In genomic region chr3:125212096-125212508, GRCh38 we compare ENCODE assay signal across 9 cellular contexts. TPM values are rescaled to one million over a fixed set of nuclear protein-coding genes. Genes with fewer than 3 reads are reported as not detected.
DNase-seq lines count a peak whose midpoint lies in the region; ATAC-seq lines count a peak whose summit lies in the region.
"Had no signal": no experiment of that assay in that cellular context is flagged by ENCODE, and none has a peak within 500 bp of the region (broad histone marks: within the 10 kb centered on the region; RNA-seq: fewer than 3 reads in every experiment).

No MANE protein-coding gene starts in this region.

- H3K9ac ChIP-seq in stomach smooth muscle (ENCODE audit: low read length in 2 of 2): no peak overlapping the region
- H3K9ac ChIP-seq: BLaER1 treated with 17β-estradiol and CSF1 and Interleukin-3, amounts not matched to agents 10 nM and 100 nM had no signal

- H3K27ac ChIP-seq in stomach smooth muscle (ENCODE audit: low read length): no peak overlapping the region
- H3K27ac ChIP-seq: BLaER1 treated with 17β-estradiol and CSF1 and Interleukin-3, amounts not matched to agents 10 nM and 100 nM had no signal

- ATAC-seq in left lobe of liver: peak; percentile 62

- DNase-seq in NCI-H2171 treated with DMSO at 0.1 percent for 48 hours (lab: John Stamatoyannopoulos, UW) (peak; percentile 8), NCI-H2171 (lab: John Stamatoyannopoulos, UW) (no peak), T47D (ENCODE audit: low read depth in 1 of 2, low spot score in 1 of 2) (peak; percentile 31 to 44), left lobe of liver (ENCODE audit: low spot score) (peak; percentile 50), Ammon's horn (ENCODE audit: low spot score) (no peak), epidermal melanocyte (ENCODE audit: insufficient read length, low spot score) (no peak), GM03348 (ENCODE audit: low spot score) (no peak)

- H3K9me3 ChIP-seq in stomach smooth muscle (ENCODE audit: control insufficient read depth in 2 of 2, low read length in 2 of 2): no peaks in the 10 kb centered on the region

- H3K36me3 ChIP-seq in stomach smooth muscle (ENCODE audit: control insufficient read depth in 2 of 2, insufficient read depth in 2 of 2, low read length in 2 of 2): no peaks in the 10 kb centered on the region
- H3K36me3 ChIP-seq: BLaER1 treated with 17β-estradiol and CSF1 and Interleukin-3, amounts not matched to agents 10 nM and 100 nM had no signal

- in situ Hi-C loops in T47D (cut with HindIII; ENCODE audit: low pct_unique_long_range_greater_than_20kb, low sequenced_read_pairs): no loop called here

- H3K4me3 ChIP-seq in stomach smooth muscle (ENCODE audit: low read length in 2 of 2): peak overlapping the region; percentile 49 to 66
- H3K4me3 ChIP-seq: BLaER1 treated with 17β-estradiol and CSF1 and Interleukin-3, amounts not matched to agents 10 nM and 100 nM had no signal

- H3K27me3 ChIP-seq in stomach smooth muscle (ENCODE audit: control insufficient read depth in 1 of 2, insufficient read depth in 2 of 2, low read length in 2 of 2): peaks cover 22 to 24% of the 10 kb centered on the region in 2 donors

- peaks cover 13% of the 10 kb centered on the region for H3K4me1 ChIP-seq in stomach smooth muscle (ENCODE audit: control insufficient read depth, insufficient read depth, low read length)

RNA-seq across cellular contexts. Expression of gene SLC12A8, which starts 0.4 kb away (rescaled TPM):
- total RNA-seq in left lobe of liver: 24.2 TPM

Comparison
In these comparisons a context has a peak if more than half of its experiments do, and no peak if none do; other contexts are left out.
1. DNase-seq: peak in NCI-H2171 treated with DMSO at 0.1 percent for 48 hours (single experiment), T47D (2 of 2) and left lobe of liver (single experiment); none in NCI-H2171 (single experiment), Ammon's horn (single experiment), epidermal melanocyte (single experiment) and GM03348 (single experiment).